22 cellular contexts compared by ENCODE assay signal in genomic region chr1:109514846-109515245, GRCh38. TPM values are rescaled to one million over a fixed set of nuclear protein-coding genes. Genes with fewer than 3 reads are reported as not detected.
DNase-seq lines count a peak whose midpoint lies in the region; ATAC-seq, FAIRE-seq and TF ChIP-seq lines count a peak whose summit lies in the region.
"Had no signal": no experiment of that assay in that cellular context is flagged by ENCODE, and none has a peak within 500 bp of the region (broad histone marks: within the 10 kb centered on the region; RNA-seq: fewer than 3 reads in every experiment).

No MANE protein-coding gene starts in this region.

- H3K27me3 Mint-ChIP-seq in H9 (ENCODE audit: low read depth), result peaks cover 39% of the 10 kb centered on the region
- no peaks in the 10 kb centered on the region for H3K27me3 Mint-ChIP-seq in activated naive CD8-positive, alpha-beta T cell treated with anti-CD3 and anti-CD28 coated beads for 36 hours

- H2BK15ac ChIP-seq in IMR-90 (ENCODE audit: low read depth, low read length) (no peak overlapping the region), H9 (ENCODE audit: low read depth, low read length) (no peak overlapping the region)

- POLR2A ChIA-PET in IMR-90 (lab: Charles Lee; ENCODE audit: unreplicated experiment) (no interaction called here), K562 (lab: Yijun Ruan, JAX) (interaction anchor here (0.9 to 1.2 kb wide), 2 partner anchors 9 to 21 kb away, joined by 5 read pairs; partner anchors contain the start of gene CYB561D1)

- H4K8ac ChIP-seq in IMR-90 (ENCODE audit: low read depth in 2 of 2, low read length in 2 of 2), result no peak overlapping the region
- H4K8ac ChIP-seq in H9 (replicated peaks; ENCODE audit: insufficient read length, low read depth, low read length), result no peak overlapping the region

- H2BK5ac ChIP-seq in IMR-90 (ENCODE audit: low read depth, low read length, poor library complexity, severe bottlenecking), result no peak overlapping the region
- no peak overlapping the region for H2BK5ac ChIP-seq in H9 (ENCODE audit: insufficient read length, low read length)

- peak overlapping the region; percentile 57 for H2AK9ac ChIP-seq in IMR-90 (replicated peaks; ENCODE audit: low read depth, low read length, poor library complexity)

- no peak overlapping the region for H3K14ac ChIP-seq in IMR-90 (replicated peaks; ENCODE audit: low read depth, low read length)
- no peak overlapping the region for H3K14ac ChIP-seq in H9 (ENCODE audit: insufficient read depth, low read length)

- TF ChIP-seq POLR2A in IMR-90 (IDR thresholded peaks at IDR 0.05; ENCODE audit: low read depth, low read length) (no peak), K562 (conservative IDR thresholded peaks at IDR 0.05) (no peak)

- no peaks in the 10 kb centered on the region for H4K20me1 ChIP-seq in IMR-90 (ENCODE audit: insufficient read depth, low read length)
- no peaks in the 10 kb centered on the region for H4K20me1 ChIP-seq in K562 (replicated peaks; ENCODE audit: control insufficient read depth, insufficient read depth, low read length)
- no peaks in the 10 kb centered on the region for H4K20me1 ChIP-seq in H9 (ENCODE audit: control insufficient read depth, insufficient read depth, insufficient read length)

- H3K79me2 ChIP-seq in K562 (ENCODE audit: control insufficient read depth, insufficient read depth, low read length) (no peaks in the 10 kb centered on the region), H9 (ENCODE audit: insufficient read depth, low read length) (no peaks in the 10 kb centered on the region)

- no peak overlapping the region for H3K4me2 ChIP-seq in IMR-90 (ENCODE audit: low read depth, low read length)
- H3K4me2 ChIP-seq in K562 (ENCODE audit: insufficient read depth, low read length), result no peak overlapping the region
- H3K4me2 ChIP-seq in H9 (ENCODE audit: insufficient read depth, insufficient read length, low read length), result no peak overlapping the region
- H3K4me2 ChIP-seq: GM23338 had no signal

- H3K23ac ChIP-seq in IMR-90 (ENCODE audit: low read depth, low read length) (no peak overlapping the region), H9 (ENCODE audit: insufficient read length, low read depth, low read length) (no peak overlapping the region)

- H2BK120ac ChIP-seq in IMR-90 (ENCODE audit: low read depth, low read length) (no peak overlapping the region), H9 (ENCODE audit: low read depth, low read length, poor library complexity, severe bottlenecking) (no peak overlapping the region)

- no peak overlapping the region for H2BK20ac ChIP-seq in IMR-90 (ENCODE audit: low read depth, low read length)
- H2BK20ac ChIP-seq in H9 (ENCODE audit: low read depth, low read length, poor library complexity, severe bottlenecking), result no peak overlapping the region

- peaks cover 5% of the 10 kb centered on the region for H3K23me2 ChIP-seq in H9 (ENCODE audit: insufficient read length, low read depth, low read length, poor library complexity, severe bottlenecking)

- H3K4me3 ChIP-seq in IMR-90 (ENCODE audit: insufficient read depth, low read depth, low read length), result no peak overlapping the region
- no peak overlapping the region for H3K4me3 ChIP-seq in K562
- H3K4me3 ChIP-seq: GM23338, HAP-1 had no signal

- no TSS peak for BruUV-seq in IMR-90 (replicated peaks; lab: Mats Ljungman, UMichigan)
- no TSS peak for BruUV-seq in K562 (replicated peaks; lab: Mats Ljungman, UMichigan)

- H4K5ac ChIP-seq in IMR-90 (ENCODE audit: low read depth, low read length), result no peak overlapping the region
- H4K5ac ChIP-seq in H9 (ENCODE audit: insufficient read length, low read depth, low read length), result no peak overlapping the region

- no peak for FAIRE-seq in K562 (lab: Jason Lieb, UNC)
- FAIRE-seq: D721Med, GM12892 had no signal

- H4K91ac ChIP-seq in IMR-90 (ENCODE audit: insufficient read depth, low read depth, low read length) (no peak overlapping the region), H9 (ENCODE audit: insufficient read length, low read depth, low read length) (no peak overlapping the region)

- H3K27me3 ChIP-seq in IMR-90 (ENCODE audit: control insufficient read depth, insufficient read depth, low read length), result peaks cover 6% of the 10 kb centered on the region
- peaks cover 3 to 15% of the 10 kb centered on the region in 2 experiments; a peak in 4 of 5 replicates for H3K27me3 ChIP-seq in K562 (ENCODE audit: control insufficient read depth in 2 of 2, insufficient read depth in 2 of 2, low read length in 2 of 2)
- H3K27me3 ChIP-seq in H9 (ENCODE audit: insufficient read depth, low read length), result peaks cover 2% of the 10 kb centered on the region; the same call in 1 of the 2 replicates

- TF ChIP-seq CTCF in IMR-90 (conservative IDR thresholded peaks at IDR 0.05; ENCODE audit: low read depth, low read length), result no peak
- TF ChIP-seq CTCF in K562 (IDR thresholded peaks at IDR 0.05 in 2 of 3, conservative IDR thresholded peaks at IDR 0.05 in 1 of 3; ENCODE audit: insufficient read depth in 2 of 3, low read depth in 1 of 3, low read length in 3 of 3), result no peak
- no peak for TF ChIP-seq CTCF in H9 (conservative IDR thresholded peaks at IDR 0.05)

- H3K4me1 ChIP-seq in IMR-90 (ENCODE audit: control insufficient read depth, insufficient read depth, low read length) (peaks cover 6% of the 10 kb centered on the region), K562 (replicated peaks in 1 of 2; ENCODE audit: control insufficient read depth in 2 of 2, insufficient read depth in 2 of 2, low read length in 2 of 2) (peaks cover 0 to 4% of the 10 kb centered on the region in 2 experiments; a peak in 3 of 5 replicates), H9 (ENCODE audit: insufficient read depth, low read length) (peaks cover 3% of the 10 kb centered on the region; the same call in 1 of the 2 replicates)

- no peak overlapping the region for H3K56ac ChIP-seq in IMR-90 (ENCODE audit: extremely low read depth, insufficient read depth, low read length)
- H3K56ac ChIP-seq in H9 (ENCODE audit: insufficient read length, low read depth, low read length), result no peak overlapping the region

- TF ChIP-seq RAD21 in IMR-90 (IDR thresholded peaks at IDR 0.05; ENCODE audit: low read length), result no peak
- TF ChIP-seq RAD21 in K562 (CRISPR knock-in tag; conservative IDR thresholded peaks at IDR 0.05 in 1 of 2, IDR thresholded peaks at IDR 0.05 in 1 of 2), result no peak

- H3K36me3 Mint-ChIP-seq in H9 (ENCODE audit: insufficient read depth in 1 of 3, low read depth in 3 of 3), result no peaks in the 10 kb centered on the region
- H3K36me3 Mint-ChIP-seq in activated naive CD8-positive, alpha-beta T cell treated with anti-CD3 and anti-CD28 coated beads for 36 hours, result no peaks in the 10 kb centered on the region
- H3K36me3 Mint-ChIP-seq: CD14-positive monocyte, IgD-negative memory B cell had no signal

- dilution Hi-C loops in IMR-90 (cut with HindIII; ENCODE audit: low sequenced_read_pairs, unreplicated experiment), result no loop called here

- H2AK5ac ChIP-seq in IMR-90 (ENCODE audit: low read depth, low read length) (no peak overlapping the region), H9 (ENCODE audit: insufficient read length, low read length) (no peak overlapping the region)

- no peak overlapping the region for H3K27ac Mint-ChIP-seq in H9
- H3K27ac Mint-ChIP-seq in activated naive CD8-positive, alpha-beta T cell treated with anti-CD3 and anti-CD28 coated beads for 36 hours, result no peak overlapping the region
- H3K27ac Mint-ChIP-seq: CD14-positive monocyte; CD8-positive, alpha-beta T cell; GM23338; HFFc6; IgD-negative memory B cell had no signal

- DNase-seq in NCI-H2029 (lab: John Stamatoyannopoulos, UW) (peak; percentile 5), NCI-H2029 treated with DMSO at 0.1 percent for 48 hours (lab: John Stamatoyannopoulos, UW) (no peak), IMR-90 (no peak), K562 (ENCODE audit: extremely low read depth in 1 of 4, low spot score in 3 of 4) (no peak), renal cortical epithelial cell (ENCODE audit: low read depth) (peak; percentile 38), H9 (no peak)
- DNase-seq in activated naive CD8-positive, alpha-beta T cell treated with anti-CD3 and anti-CD28 coated beads for 36 hours, result no peak
- DNase-seq: CD8-positive, alpha-beta T cell; COR-L47; DMS153; DMS79 treated with DMSO at 0.1 percent for 48 hours; GDM1; HFFc6 had no signal

- no peak overlapping the region for H3T11ph ChIP-seq in H9 (ENCODE audit: low read length)

- H3K18ac ChIP-seq in IMR-90 (ENCODE audit: low read depth, low read length), result no peak overlapping the region
- H3K18ac ChIP-seq in H9 (ENCODE audit: insufficient read length, low read depth, low read length), result no peak overlapping the region

- H3K9ac ChIP-seq in IMR-90 (ENCODE audit: low read depth, low read length) (no peak overlapping the region), K562 (ENCODE audit: insufficient read depth in 1 of 2, low read depth in 2 of 2, low read length in 2 of 2) (no peak overlapping the region), H9 (ENCODE audit: extremely low read depth, insufficient read length, low read length) (no peak overlapping the region)

- H3K36me3 ChIP-seq in IMR-90 (ENCODE audit: control insufficient read depth, insufficient read depth, low read length) (no peaks in the 10 kb centered on the region), K562 (ENCODE audit: control insufficient read depth, insufficient read depth, low read length) (no peaks in the 10 kb centered on the region)
- H3K36me3 ChIP-seq: HAP-1 had no signal

- CTCF ChIA-PET in IMR-90 (lab: Yijun Ruan, JAX) (interaction anchor here (0.7 kb wide), 1 partner anchor 25 kb away, joined by 3 read pairs; no protein-coding TSS in a partner anchor), K562 (lab: Yijun Ruan, JAX; ENCODE audit: low intra/inter-chr PET ratio) (no interaction called here)

- H3K9me3 Mint-ChIP-seq in H9, result no peaks in the 10 kb centered on the region
- no peaks in the 10 kb centered on the region for H3K9me3 Mint-ChIP-seq in activated naive CD8-positive, alpha-beta T cell treated with anti-CD3 and anti-CD28 coated beads for 36 hours
- H3K9me3 Mint-ChIP-seq: CD8-positive, alpha-beta T cell; GM23338; HFFc6; IgD-negative memory B cell had no signal

- no peak overlapping the region for H3K4me3 Mint-ChIP-seq in H9
- H3K4me3 Mint-ChIP-seq in activated naive CD8-positive, alpha-beta T cell treated with anti-CD3 and anti-CD28 coated beads for 36 hours, result no peak overlapping the region
- H3K4me3 Mint-ChIP-seq: CD14-positive monocyte; CD8-positive, alpha-beta T cell; GM23338; HFFc6; IgD-negative memory B cell had no signal

- TF ChIP-seq EP300 in K562 (IDR thresholded peaks at IDR 0.05; ENCODE audit: low read length), result no peak

- H3K79me1 ChIP-seq in IMR-90 (ENCODE audit: low read depth in 1 of 2, low read length in 2 of 2) (no peaks in the 10 kb centered on the region), H9 (ENCODE audit: insufficient read depth, low read depth, low read length, poor library complexity, severe bottlenecking) (no peaks in the 10 kb centered on the region)

- peaks cover 5 to 7% of the 10 kb centered on the region in 2 experiments for H3K4me1 Mint-ChIP-seq in H9
- H3K4me1 Mint-ChIP-seq in activated naive CD8-positive, alpha-beta T cell treated with anti-CD3 and anti-CD28 coated beads for 36 hours, result peaks cover 16% of the 10 kb centered on the region

- no peak overlapping the region for H3K27ac ChIP-seq in IMR-90 (ENCODE audit: insufficient read depth, low read length)
- H3K27ac ChIP-seq in K562 (ENCODE audit: extremely low read depth, low read depth, low read length), result no peak overlapping the region
- H3K27ac ChIP-seq in H9 (ENCODE audit: insufficient read length, low read depth, low read length), result no peak overlapping the region
- H3K27ac ChIP-seq: 22Rv1 had no signal

- ATAC-seq in IMR-90 (ENCODE audit: low read depth) (no peak), K562 (no peak)
- ATAC-seq: CD8-positive, alpha-beta T cell; GM23338 had no signal

- H2AFZ ChIP-seq in IMR-90 (replicated peaks; ENCODE audit: low read length, poor library complexity), result no peak overlapping the region
- H2AFZ ChIP-seq in K562 (ENCODE audit: low read depth, low read length), result no peak overlapping the region
- H2AFZ ChIP-seq in H9 (ENCODE audit: low read length), result no peak overlapping the region
- H2AFZ ChIP-seq: GM23338 had no signal

- H3K9me1 ChIP-seq in IMR-90 (ENCODE audit: insufficient read depth, low read length) (no peaks in the 10 kb centered on the region), K562 (ENCODE audit: control insufficient read depth, insufficient read depth, low read length) (no peaks in the 10 kb centered on the region)

- 25% methylated on average over 1 of the region's 3 CpGs; no CpG with 5 or more reads in 1 of the 2 experiments for WGBS in IMR-90 (ENCODE audit: extremely low coverage in 2 of 2, insufficient read length in 1 of 2), 2 experiments
- WGBS in K562 (ENCODE audit: insufficient coverage, low coverage, missing lambda C conversion rate), result 50% methylated on average over 3 of the region's 3 CpGs
- WGBS in H9 (ENCODE audit: extremely low coverage, insufficient read length, low lambda C conversion rate), result no CpG with 5 or more reads among the region's 3 CpGs

- H3K4ac ChIP-seq in IMR-90 (ENCODE audit: low read depth, low read length) (no peak overlapping the region), H9 (ENCODE audit: low read depth, low read length) (no peak overlapping the region)

- intact Hi-C loops in IMR-90 (cut with micrococcal nuclease) (no loop called here), K562 (cut with micrococcal nuclease) (no loop called here)

- no peak overlapping the region for H2BK12ac ChIP-seq in H9 (ENCODE audit: insufficient read length, low read depth, low read length)

- H3K9me3 ChIP-seq in IMR-90 (ENCODE audit: control insufficient read depth, insufficient read depth, low read length) (no peaks in the 10 kb centered on the region), K562 (replicated peaks; ENCODE audit: control insufficient read depth, insufficient read depth, low read depth, low read length) (no peaks in the 10 kb centered on the region), H9 (ENCODE audit: control insufficient read depth, low read depth, low read length) (no peaks in the 10 kb centered on the region)
- H3K9me3 ChIP-seq: HAP-1 had no signal

- in situ Hi-C loops in IMR-90 (cut with MboI; ENCODE audit: low sequenced_read_pairs), result no loop called here
- in situ Hi-C loops in K562 (cut with MboI), result no loop called here

RNA-seq across cellular contexts. Expression of gene AMIGO1, which starts 5.3 kb away (rescaled TPM):
- 1.4 and 1.6 TPM in 2 replicates for total RNA-seq in IMR-90 (2012; rRNA removed)
- polyA plus RNA-seq in IMR-90 (2012; rRNA removed), result 1.5 TPM in 2 replicates
- 0.81 and 1.1 TPM in 2 replicates for polyA plus RNA-seq in IMR-90 (2012; cell fraction: cytosol; rRNA removed)
- polyA plus RNA-seq in IMR-90 (2012; cell fraction: nucleus; rRNA removed; ENCODE audit: low replicate concordance), result 0.55 and 0.70 TPM in 2 replicates
- total RNA-seq in K562 (2011; cell fraction: chromatin; rRNA removed; ENCODE audit: low replicate concordance), result 0.69 and 0.83 TPM in 2 replicates
- 0.39 and 0.83 TPM in 2 replicates for total RNA-seq in K562 (2011; cell fraction: nucleolus; rRNA removed)
- 1.0 and 1.2 TPM in 2 replicates for total RNA-seq in K562 (2011; cell fraction: nucleoplasm; rRNA removed)
- 0.78 and 1.00 TPM in 2 replicates for total RNA-seq in K562 (2014; rRNA removed)
- 0.67 and 0.69 TPM in 2 replicates for total RNA-seq in K562 (2014; rRNA removed; fragmentation: Illumina TruSeq; extraction: Trizol)
- total RNA-seq in K562 (2015; rRNA removed; fragmentation: Illumina TruSeq; extraction: Trizol), result 0.53 and 0.54 TPM in 2 replicates
- 0.72 and 1.0 TPM in 2 replicates for total RNA-seq in K562 (2021)
- 0.33 and 0.46 TPM in 2 replicates for polyA plus RNA-seq in K562 (2011; rRNA removed)
- polyA plus RNA-seq in K562 (2011; cell fraction: cytosol; rRNA removed), result 0.50 and 0.70 TPM in 2 replicates
- 0.46 and 0.54 TPM in 2 replicates for polyA plus RNA-seq in K562 (2011; cell fraction: nucleus; rRNA removed)
- 0.68 and 0.84 TPM in 2 replicates for polyA plus RNA-seq in K562 (2012)
- 0.76 and 0.83 TPM in 2 replicates for polyA plus RNA-seq in K562 (2014; fragmentation: Illumina TruSeq; extraction: Trizol)
- polyA plus RNA-seq in K562 (2014; fragmentation: Nextera tagmentation; extraction: Ambion mirVana), result under 1 TPM; 0.24 to 0.31 TPM
- polyA plus RNA-seq in K562 (2014; rRNA removed), result 0.45 and 0.71 TPM in 2 replicates
- polyA minus RNA-seq in K562 (2011; rRNA and poly(A)+ RNA removed), result 0.39 and 0.56 TPM in 2 replicates
- 0.36 and 0.48 TPM in 2 replicates for polyA minus RNA-seq in K562 (2011; cell fraction: cytosol; rRNA and poly(A)+ RNA removed)
- 0.27 and 0.67 TPM in 2 replicates for polyA minus RNA-seq in K562 (2011; cell fraction: nucleus; rRNA and poly(A)+ RNA removed)
- total RNA-seq in renal cortical epithelial cell, result 1.2 and 4.1 TPM in 2 replicates
- total RNA-seq in H9 (2021), result 3.6 and 4.1 TPM in 2 replicates
- total RNA-seq in activated naive CD8-positive, alpha-beta T cell treated with anti-CD3 and anti-CD28 coated beads for 36 hours, result 1 to 10 TPM; 2.1 to 2.5 TPM

RNA-seq across cellular contexts. Expression of gene CYB561D1, which starts 21.0 kb away (rescaled TPM):
- 3.6 and 5.7 TPM in 2 replicates for total RNA-seq in IMR-90 (2012; rRNA removed)
- 5.6 and 8.1 TPM in 2 replicates for polyA plus RNA-seq in IMR-90 (2012; rRNA removed)
- polyA plus RNA-seq in IMR-90 (2012; cell fraction: cytosol; rRNA removed), result 2.6 and 4.6 TPM in 2 replicates
- polyA plus RNA-seq in IMR-90 (2012; cell fraction: nucleus; rRNA removed; ENCODE audit: low replicate concordance), result 9.2 and 15.0 TPM in 2 replicates
- 10.5 and 21.1 TPM in 2 replicates for total RNA-seq in K562 (2011; cell fraction: chromatin; rRNA removed; ENCODE audit: low replicate concordance)
- total RNA-seq in K562 (2011; cell fraction: nucleolus; rRNA removed), result 13.8 and 15.2 TPM in 2 replicates
- total RNA-seq in K562 (2011; cell fraction: nucleoplasm; rRNA removed), result 15.0 and 15.6 TPM in 2 replicates
- total RNA-seq in K562 (2014; rRNA removed), result 1.8 and 2.6 TPM in 2 replicates
- 2.6 and 3.2 TPM in 2 replicates for total RNA-seq in K562 (2014; rRNA removed; fragmentation: Illumina TruSeq; extraction: Trizol)
- 3.1 and 3.5 TPM in 2 replicates for total RNA-seq in K562 (2015; rRNA removed; fragmentation: Illumina TruSeq; extraction: Trizol)
- total RNA-seq in K562 (2021), result 5.9 and 7.2 TPM in 2 replicates
- polyA plus RNA-seq in K562 (2011; rRNA removed), result 6.8 and 8.7 TPM in 2 replicates
- polyA plus RNA-seq in K562 (2011; cell fraction: cytosol; rRNA removed), result 9.0 and 11.4 TPM in 2 replicates
- polyA plus RNA-seq in K562 (2011; cell fraction: nucleus; rRNA removed), result 13.7 and 16.3 TPM in 2 replicates
- polyA plus RNA-seq in K562 (2012), result 5.5 and 9.8 TPM in 2 replicates
- 4.0 and 4.6 TPM in 2 replicates for polyA plus RNA-seq in K562 (2014; fragmentation: Illumina TruSeq; extraction: Trizol)
- polyA plus RNA-seq in K562 (2014; fragmentation: Nextera tagmentation; extraction: Ambion mirVana), result under 1 TPM; 0.71 to 0.72 TPM
- 4.9 and 5.5 TPM in 2 replicates for polyA plus RNA-seq in K562 (2014; rRNA removed)
- 3.8 and 4.1 TPM in 2 replicates for polyA minus RNA-seq in K562 (2011; rRNA and poly(A)+ RNA removed)
- 2.4 and 2.7 TPM in 2 replicates for polyA minus RNA-seq in K562 (2011; cell fraction: cytosol; rRNA and poly(A)+ RNA removed)
- 5.5 and 8.4 TPM in 2 replicates for polyA minus RNA-seq in K562 (2011; cell fraction: nucleus; rRNA and poly(A)+ RNA removed)
- total RNA-seq in renal cortical epithelial cell, result 8.0 and 14.8 TPM in 2 replicates
- 6.5 and 6.7 TPM in 2 replicates for total RNA-seq in H9 (2021)
- total RNA-seq in activated naive CD8-positive, alpha-beta T cell treated with anti-CD3 and anti-CD28 coated beads for 36 hours, result 1 to 10 TPM; 6.3 to 8.1 TPM

RNA-seq across cellular contexts. Expression of gene GPR61, which starts 24.8 kb away (rescaled TPM):
- total RNA-seq in IMR-90 (2012; rRNA removed) (under 0.01 TPM in 1 of 2 replicates, not detected in the other), K562 (2014; rRNA removed) (not detected in 2 replicates), K562 (2014; rRNA removed; fragmentation: Illumina TruSeq; extraction: Trizol) (0.04 TPM in 1 of 2 replicates, not detected in the other), K562 (2015; rRNA removed; fragmentation: Illumina TruSeq; extraction: Trizol) (0.15 TPM in 1 of 2 replicates, not detected in the other), K562 (2021) (not detected in 2 replicates), renal cortical epithelial cell (0.15 TPM in 1 of 2 replicates, not detected in the other), H9 (2021) (0.24 and 0.48 TPM in 2 replicates)
- polyA plus RNA-seq in IMR-90 (2012; rRNA removed) (not detected in 2 replicates), K562 (2011; rRNA removed) (0.15 TPM in 1 of 2 replicates, not detected in the other), K562 (2014; fragmentation: Illumina TruSeq; extraction: Trizol) (not detected in 2 replicates), K562 (2014; fragmentation: Nextera tagmentation; extraction: Ambion mirVana) (1 to 10 TPM in 1 of 2 experiments, under 1 TPM in 1; 0.65 to 1.1 TPM), K562 (2014; rRNA removed) (0.25 TPM in 1 of 2 replicates, not detected in the other)
- polyA plus RNA-seq in IMR-90 (2012; cell fraction: cytosol; rRNA removed), result not detected in 2 replicates
- 0.09 TPM in 1 of 2 replicates, not detected in the other for polyA plus RNA-seq in IMR-90 (2012; cell fraction: nucleus; rRNA removed; ENCODE audit: low replicate concordance)
- total RNA-seq in K562 (2011; cell fraction: chromatin; rRNA removed; ENCODE audit: low replicate concordance), result not detected in 2 replicates
- under 0.01 TPM in 1 of 2 replicates, not detected in the other for total RNA-seq in K562 (2011; cell fraction: nucleolus; rRNA removed)
- 0.29 TPM in 1 of 2 replicates, not detected in the other for total RNA-seq in K562 (2011; cell fraction: nucleoplasm; rRNA removed)
- polyA plus RNA-seq in K562 (2011; cell fraction: cytosol; rRNA removed), result 0.01 TPM in 1 of 2 replicates, not detected in the other
- not detected in 2 replicates for polyA plus RNA-seq in K562 (2011; cell fraction: nucleus; rRNA removed)
- polyA plus RNA-seq in K562 (2012), result 0.90 and 1.3 TPM in 2 replicates
- 0.28 and 0.54 TPM in 2 replicates for polyA minus RNA-seq in K562 (2011; rRNA and poly(A)+ RNA removed)
- not detected in 2 replicates for polyA minus RNA-seq in K562 (2011; cell fraction: cytosol; rRNA and poly(A)+ RNA removed)
- polyA minus RNA-seq in K562 (2011; cell fraction: nucleus; rRNA and poly(A)+ RNA removed), result 0.89 TPM in 1 of 2 replicates, not detected in the other
- total RNA-seq in activated naive CD8-positive, alpha-beta T cell treated with anti-CD3 and anti-CD28 coated beads for 36 hours, result under 1 TPM in 1 of 2 experiments, not detected in 1; 0.16 TPM
- total RNA-seq: A673, GM23338 had no signal
- polyA plus RNA-seq: BJ, IgD-negative memory B cell had no signal

RNA-seq across cellular contexts. Expression of gene ATXN7L2, which starts 31.1 kb away (rescaled TPM):
- total RNA-seq in IMR-90 (2012; rRNA removed) (1.3 and 1.7 TPM in 2 replicates), K562 (2014; rRNA removed) (6.3 and 10.4 TPM in 2 replicates), K562 (2014; rRNA removed; fragmentation: Illumina TruSeq; extraction: Trizol) (1.9 and 2.3 TPM in 2 replicates), K562 (2015; rRNA removed; fragmentation: Illumina TruSeq; extraction: Trizol) (4.4 and 5.8 TPM in 2 replicates), K562 (2021) (9.4 and 10.0 TPM in 2 replicates), renal cortical epithelial cell (1.5 and 1.6 TPM in 2 replicates), H9 (2021) (17.3 TPM in 2 replicates)
- polyA plus RNA-seq in IMR-90 (2012; rRNA removed) (4.8 and 6.4 TPM in 2 replicates), K562 (2011; rRNA removed) (3.1 and 5.9 TPM in 2 replicates), K562 (2014; fragmentation: Illumina TruSeq; extraction: Trizol) (7.1 and 8.5 TPM in 2 replicates), K562 (2014; fragmentation: Nextera tagmentation; extraction: Ambion mirVana) (under 1 TPM; 0.21 to 0.56 TPM), K562 (2014; rRNA removed) (10.4 and 11.1 TPM in 2 replicates)
- polyA plus RNA-seq in IMR-90 (2012; cell fraction: cytosol; rRNA removed), result 2.5 and 3.5 TPM in 2 replicates
- 11.5 and 22.5 TPM in 2 replicates for polyA plus RNA-seq in IMR-90 (2012; cell fraction: nucleus; rRNA removed; ENCODE audit: low replicate concordance)
- 13.4 and 39.5 TPM in 2 replicates for total RNA-seq in K562 (2011; cell fraction: chromatin; rRNA removed; ENCODE audit: low replicate concordance)
- 28.8 and 32.7 TPM in 2 replicates for total RNA-seq in K562 (2011; cell fraction: nucleolus; rRNA removed)
- total RNA-seq in K562 (2011; cell fraction: nucleoplasm; rRNA removed), result 14.5 and 23.4 TPM in 2 replicates
- polyA plus RNA-seq in K562 (2011; cell fraction: cytosol; rRNA removed), result 4.0 and 11.5 TPM in 2 replicates
- 23.4 and 48.0 TPM in 2 replicates for polyA plus RNA-seq in K562 (2011; cell fraction: nucleus; rRNA removed)
- polyA plus RNA-seq in K562 (2012), result 5.9 and 6.8 TPM in 2 replicates
- polyA minus RNA-seq in K562 (2011; rRNA and poly(A)+ RNA removed), result 2.4 and 3.5 TPM in 2 replicates
- polyA minus RNA-seq in K562 (2011; cell fraction: cytosol; rRNA and poly(A)+ RNA removed), result 2.6 and 4.1 TPM in 2 replicates
- polyA minus RNA-seq in K562 (2011; cell fraction: nucleus; rRNA and poly(A)+ RNA removed), result 13.1 and 13.6 TPM in 2 replicates
- 10 to 100 TPM; 14.6 to 15.6 TPM for total RNA-seq in activated naive CD8-positive, alpha-beta T cell treated with anti-CD3 and anti-CD28 coated beads for 36 hours

RNA-seq across cellular contexts. Expression of gene GNAI3, which starts 33.6 kb away (rescaled TPM):
- total RNA-seq in IMR-90 (2012; rRNA removed) (14.9 and 25.0 TPM in 2 replicates), K562 (2014; rRNA removed) (7.1 and 7.9 TPM in 2 replicates), K562 (2014; rRNA removed; fragmentation: Illumina TruSeq; extraction: Trizol) (12.9 and 14.3 TPM in 2 replicates), K562 (2015; rRNA removed; fragmentation: Illumina TruSeq; extraction: Trizol) (11.0 and 11.9 TPM in 2 replicates), K562 (2021) (9.1 TPM in 2 replicates), renal cortical epithelial cell (25.0 and 25.9 TPM in 2 replicates), H9 (2021) (9.8 and 9.9 TPM in 2 replicates)
- polyA plus RNA-seq in IMR-90 (2012; rRNA removed) (4.8 and 5.9 TPM in 2 replicates), K562 (2011; rRNA removed) (8.8 and 13.2 TPM in 2 replicates), K562 (2014; fragmentation: Illumina TruSeq; extraction: Trizol) (8.5 and 8.9 TPM in 2 replicates), K562 (2014; fragmentation: Nextera tagmentation; extraction: Ambion mirVana) (1 to 10 TPM; 6.9 to 8.0 TPM), K562 (2014; rRNA removed) (6.3 and 6.8 TPM in 2 replicates)
- 0.90 and 0.98 TPM in 2 replicates for polyA plus RNA-seq in IMR-90 (2012; cell fraction: cytosol; rRNA removed)
- 0.58 and 3.0 TPM in 2 replicates for polyA plus RNA-seq in IMR-90 (2012; cell fraction: nucleus; rRNA removed; ENCODE audit: low replicate concordance)
- 4.4 and 10.9 TPM in 2 replicates for total RNA-seq in K562 (2011; cell fraction: chromatin; rRNA removed; ENCODE audit: low replicate concordance)
- total RNA-seq in K562 (2011; cell fraction: nucleolus; rRNA removed), result 3.5 and 3.9 TPM in 2 replicates
- total RNA-seq in K562 (2011; cell fraction: nucleoplasm; rRNA removed), result 8.6 and 16.3 TPM in 2 replicates
- polyA plus RNA-seq in K562 (2011; cell fraction: cytosol; rRNA removed), result 2.1 and 5.2 TPM in 2 replicates
- polyA plus RNA-seq in K562 (2011; cell fraction: nucleus; rRNA removed), result 1.5 and 2.5 TPM in 2 replicates
- 7.9 and 9.5 TPM in 2 replicates for polyA plus RNA-seq in K562 (2012)
- polyA minus RNA-seq in K562 (2011; rRNA and poly(A)+ RNA removed), result 23.7 and 24.6 TPM in 2 replicates
- polyA minus RNA-seq in K562 (2011; cell fraction: cytosol; rRNA and poly(A)+ RNA removed), result 5.8 and 6.5 TPM in 2 replicates
- polyA minus RNA-seq in K562 (2011; cell fraction: nucleus; rRNA and poly(A)+ RNA removed), result 5.3 and 10.7 TPM in 2 replicates
- 1 to 10 TPM; 8.4 TPM for total RNA-seq in activated naive CD8-positive, alpha-beta T cell treated with anti-CD3 and anti-CD28 coated beads for 36 hours

Comparison
In these comparisons a context has a peak if more than half of its experiments do, and no peak if none do; other contexts are left out.
1. DNase-seq: peak in NCI-H2029 (single experiment) and renal cortical epithelial cell (single experiment); none in NCI-H2029 treated with DMSO at 0.1 percent for 48 hours (single experiment), IMR-90 (single experiment), K562 (0 of 4), H9 (single experiment) and activated naive CD8-positive, alpha-beta T cell treated with anti-CD3 and anti-CD28 coated beads for 36 hours (single experiment).